In the genomic region with DNA sequence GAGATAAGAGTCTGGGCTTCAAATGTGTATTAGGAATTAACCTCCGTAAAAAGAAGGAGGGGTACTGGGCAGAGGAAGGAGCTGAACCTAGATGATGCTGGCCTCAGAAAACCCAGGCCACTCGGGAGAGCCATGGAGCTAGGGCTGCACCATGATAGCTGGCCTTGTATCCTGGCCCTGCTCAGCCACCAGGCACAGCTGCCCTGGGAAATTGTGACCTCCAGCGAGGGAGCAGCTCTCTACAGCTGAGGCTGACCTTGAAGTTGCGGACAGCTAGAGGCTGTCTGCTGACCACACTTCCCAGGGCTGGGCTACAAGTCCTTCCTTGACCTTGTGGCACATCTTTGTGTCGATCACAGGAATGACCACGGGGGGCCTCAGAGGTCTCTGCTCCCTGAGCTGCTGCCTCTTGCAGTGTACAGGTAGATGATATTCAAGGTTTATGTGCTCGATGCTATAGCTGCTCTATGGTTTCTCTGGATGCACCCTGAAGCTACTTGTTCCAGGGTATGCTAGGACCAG, we compare ENCODE assay signal across 30 cellular contexts.
"Had no signal": no experiment of that assay in that cellular context is flagged by ENCODE, and none has a peak within 500 bp of the region (broad histone marks: within the 10 kb centered on the region; RNA-seq: fewer than 3 reads in every experiment).

No MANE protein-coding gene starts in this region.

- H2AFZ ChIP-seq: hepatocyte had no signal

- H3K4me3 ChIP-seq: coronary artery, dorsolateral prefrontal cortex, gastrocnemius medialis, hepatocyte, lower lobe of right lung, stomach, tibial artery had no signal

- H3K27me3 ChIP-seq: brain microvascular endothelial cell, dorsolateral prefrontal cortex, gastrocnemius medialis, hepatocyte, stomach, tibial artery had no signal

- H3K79me2 ChIP-seq: hepatocyte had no signal

- H3K9ac ChIP-seq: SK-N-SH had no signal

- H3K9me3 ChIP-seq: gastrocnemius medialis, lower lobe of right lung, SK-N-SH, stomach, tibial artery had no signal

- H3K4me2 ChIP-seq: hepatocyte, SK-N-SH had no signal

- H3K36me3 ChIP-seq: brain microvascular endothelial cell, gastrocnemius medialis, lower lobe of right lung, stomach, tibial artery had no signal

- DNase-seq: activated CD4-positive, alpha-beta memory T cell treated with anti-CD3 and anti-CD28 coated beads for 36 hours; activated CD4-positive, alpha-beta T cell treated with anti-CD3 and anti-CD28 coated beads, Interleukin-2, amount 10 ng/mL, durations not matched to agents 24 days and 14 days; activated CD4-positive, CD25-positive, alpha-beta regulatory T cell treated with anti-CD3 and anti-CD28 coated beads, Interleukin-2, amount 50 U/mL, for 72 hours; activated CD8-positive, alpha-beta memory T cell treated with anti-CD3 and anti-CD28 coated beads, Interleukin-2, amount 50 U/mL, for 4 hours; activated gamma-delta T cell; activated naive CD4-positive, alpha-beta T cell treated with anti-CD3 and anti-CD28 coated beads, Interleukin-2, amount 10 ng/mL, durations not matched to agents 7 days and 5 days; activated naive CD8-positive, alpha-beta T cell treated with anti-CD3 and anti-CD28 coated beads, Interleukin-2, amount 10 ng/mL, durations not matched to agents 7 days and 5 days; activated T-cell treated with anti-CD3 and anti-CD28 coated beads, Interleukin-2, amount 50 U/mL, for 1 hour; brain microvascular endothelial cell; dorsolateral prefrontal cortex; effector memory CD4-positive, alpha-beta T cell; erythroblast; gastrocnemius medialis; glutamatergic neuron; islet precursor cell; left cardiac atrium; lower lobe of right lung; mesenchymal stem cell; right cardiac atrium; SK-N-SH; stimulated activated CD4-positive, alpha-beta T cell treated with anti-CD3 and anti-CD28 coated beads, Interleukin-4, amount 100 ng/mL, for 4 hours; stimulated activated CD8-positive, alpha-beta memory T cell treated with anti-CD3 and anti-CD28 coated beads, Interleukin-4, amount 100 ng/mL, for 48 hours; stimulated activated naive B cell treated with anti-CD40 and anti-IgM and Interleukin-4, amounts not matched to agents 10 μg/mL and 1 μg/mL and 100 μg/mL, for 72 hours; stomach; T-helper 17 cell; T1000 had no signal

- FAIRE-seq: astrocyte had no signal

- ATAC-seq: gastrocnemius medialis; stimulated activated naive B cell treated with anti-CD40 and anti-IgM and Interleukin-4, amounts not matched to agents 10 μg/mL and 1 μg/mL and 100 μg/mL, for 72 hours; T-helper 17 cell had no signal

- H3K27ac ChIP-seq: brain microvascular endothelial cell, coronary artery, dorsolateral prefrontal cortex, gastrocnemius medialis, lower lobe of right lung, tibial artery had no signal

- H3K4me1 ChIP-seq: gastrocnemius medialis, lower lobe of right lung, tibial artery had no signal
